In the genomic region with DNA sequence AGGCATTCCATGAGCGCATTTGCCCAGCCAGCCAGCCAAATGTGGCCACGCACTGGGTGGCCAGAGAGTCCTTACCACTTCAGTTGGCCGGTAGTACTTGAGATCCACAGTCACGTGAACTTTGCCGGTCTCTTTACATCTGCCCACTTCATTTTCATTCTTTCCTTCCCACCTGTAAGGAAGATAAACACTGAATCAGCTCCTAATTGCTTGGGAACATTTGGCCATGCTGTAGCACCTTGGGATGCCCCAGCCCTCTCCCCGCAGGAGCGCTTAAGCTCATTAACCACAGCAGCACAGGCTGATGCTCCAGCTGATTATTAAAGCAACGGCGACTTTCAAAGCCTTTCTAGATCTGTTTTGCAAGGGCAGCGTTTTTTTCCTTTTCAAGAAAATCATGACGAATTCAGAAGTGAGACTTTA, we compare ENCODE assay signal across 23 cellular contexts.
DNase-seq lines count a peak whose midpoint lies in the region; ATAC-seq and TF ChIP-seq lines count a peak whose summit lies in the region.
"Had no signal": no experiment of that assay in that cellular context is flagged by ENCODE, and none has a peak within 500 bp of the region (broad histone marks: within the 10 kb centered on the region; RNA-seq: fewer than 3 reads in every experiment).

No MANE protein-coding gene starts in this region.

- TF ChIP-seq CTCF in left lung (IDR thresholded peaks at IDR 0.05): no peak

- peaks cover 0 to 7% of the 10 kb centered on the region in 2 donors for H3K9me3 ChIP-seq in left lung

- peaks cover 7 to 19% of the 10 kb centered on the region in 2 donors for H3K36me3 Mint-ChIP-seq in activated naive CD4-positive, alpha-beta T cell treated with anti-CD3 and anti-CD28 coated beads, Interleukin-2, amount 50 U/mL, for 72 hours
- peaks cover 11% of the 10 kb centered on the region for H3K36me3 Mint-ChIP-seq in natural killer cell treated with Interleukin-12 subunit alpha and Interleukin-12 subunit beta and Interleukin-15 and Interleukin-18, amount 100 ng/mL, for 72 hours

- peaks cover 3 to 10% of the 10 kb centered on the region in 2 donors for H3K4me1 ChIP-seq in left lung

- H3K27me3 ChIP-seq in left lung: no peaks in the 10 kb centered on the region
- H3K27me3 ChIP-seq: dorsolateral prefrontal cortex, tibial artery had no signal

- H3K27ac ChIP-seq in left lung: no peak overlapping the region
- H3K27ac ChIP-seq: dorsolateral prefrontal cortex, epithelial cell of prostate, tibial artery had no signal

- ATAC-seq in left lung (peak; percentile 61), left cardiac atrium (no peak)
- ATAC-seq in activated naive CD4-positive, alpha-beta T cell treated with anti-CD3 and anti-CD28 coated beads, Interleukin-2, amount 50 U/mL, for 72 hours: no peak
- ATAC-seq in natural killer cell treated with Interleukin-12 subunit alpha and Interleukin-12 subunit beta and Interleukin-15 and Interleukin-18, amount 100 ng/mL, for 72 hours: no peak
- ATAC-seq: CD8-positive, alpha-beta T cell; sciatic nerve; stimulated activated memory B cell treated with anti-CD40 and anti-IgM and Interleukin-4, amounts not matched to agents 10 μg/mL and 1 μg/mL and 100 μg/mL, for 72 hours had no signal

- peaks cover 5 to 7% of the 10 kb centered on the region in 2 donors for H3K9me3 Mint-ChIP-seq in activated naive CD4-positive, alpha-beta T cell treated with anti-CD3 and anti-CD28 coated beads, Interleukin-2, amount 50 U/mL, for 72 hours
- no peaks in the 10 kb centered on the region for H3K9me3 Mint-ChIP-seq in natural killer cell treated with Interleukin-12 subunit alpha and Interleukin-12 subunit beta and Interleukin-15 and Interleukin-18, amount 100 ng/mL, for 72 hours

- no peak overlapping the region for H3K4me3 Mint-ChIP-seq in natural killer cell treated with Interleukin-12 subunit alpha and Interleukin-12 subunit beta and Interleukin-15 and Interleukin-18, amount 100 ng/mL, for 72 hours
- H3K4me3 Mint-ChIP-seq: CD8-positive, alpha-beta T cell; stimulated activated memory B cell treated with anti-CD40 and anti-IgM and Interleukin-4, amounts not matched to agents 10 μg/mL and 1 μg/mL and 100 μg/mL, for 72 hours had no signal

- H3K27ac Mint-ChIP-seq in activated naive CD4-positive, alpha-beta T cell treated with anti-CD3 and anti-CD28 coated beads, Interleukin-2, amount 50 U/mL, for 72 hours: no peak overlapping the region
- H3K27ac Mint-ChIP-seq in natural killer cell treated with Interleukin-12 subunit alpha and Interleukin-12 subunit beta and Interleukin-15 and Interleukin-18, amount 100 ng/mL, for 72 hours: no peak overlapping the region
- H3K27ac Mint-ChIP-seq: CD8-positive, alpha-beta T cell; stimulated activated memory B cell treated with anti-CD40 and anti-IgM and Interleukin-4, amounts not matched to agents 10 μg/mL and 1 μg/mL and 100 μg/mL, for 72 hours had no signal

- DNase-seq in DMS79 (lab: John Stamatoyannopoulos, UW) (peak; percentile 25), NCI-H146 treated with DMSO at 0.1 percent for 48 hours (lab: John Stamatoyannopoulos, UW; ENCODE audit: unreplicated experiment) (peak; percentile 65), NCI-H69 (lab: John Stamatoyannopoulos, UW) (peak; percentile 95), left lung (no peak), left cardiac atrium (no peak)
- DNase-seq in stimulated activated naive CD4-positive, alpha-beta T cell treated with Interleukin-2 at 50 U/mL for 16 hours (lab: John Stamatoyannopoulos, UW): no peak
- DNase-seq in activated naive CD4-positive, alpha-beta T cell treated with anti-CD3 and anti-CD28 coated beads, Interleukin-2, amount 50 U/mL, for 72 hours (ENCODE audit: low spot score in 2 of 2): no peak
- DNase-seq in natural killer cell treated with Interleukin-12 subunit alpha and Interleukin-12 subunit beta and Interleukin-15 and Interleukin-18, amount 100 ng/mL, for 72 hours (ENCODE audit: low spot score): no peak
- DNase-seq: activated CD8-positive, alpha-beta memory T cell treated with anti-CD3 and anti-CD28 coated beads, Interleukin-2, amount 50 U/mL, for 48 hours; activated gamma-delta T cell treated with Interleukin-2 at 50 U/mL for 16 hours; amygdala; caudate nucleus; CD8-positive, alpha-beta T cell; dorsolateral prefrontal cortex; foreskin fibroblast; GOT3; hippocampal formation; NCI-H2171 treated with DMSO at 0.1 percent for 48 hours; SIG-M5; tibial artery had no signal

- H3K4me3 ChIP-seq in left lung: no peak overlapping the region
- H3K4me3 ChIP-seq: dorsolateral prefrontal cortex, tibial artery had no signal

- H3K4me1 Mint-ChIP-seq in natural killer cell treated with Interleukin-12 subunit alpha and Interleukin-12 subunit beta and Interleukin-15 and Interleukin-18, amount 100 ng/mL, for 72 hours (ENCODE audit: low read depth in 2 of 2): no peaks in the 10 kb centered on the region

- no peaks in the 10 kb centered on the region for H3K27me3 Mint-ChIP-seq in natural killer cell treated with Interleukin-12 subunit alpha and Interleukin-12 subunit beta and Interleukin-15 and Interleukin-18, amount 100 ng/mL, for 72 hours
- H3K27me3 Mint-ChIP-seq: stimulated activated memory B cell treated with anti-CD40 and anti-IgM and Interleukin-4, amounts not matched to agents 10 μg/mL and 1 μg/mL and 100 μg/mL, for 72 hours had no signal

- no peaks in the 10 kb centered on the region for H3K36me3 ChIP-seq in left lung

- intact Hi-C loops in left lung (cut with DNase I) (no loop called here), left cardiac atrium (cut with DNase I) (no loop called here)

Comparison
In these comparisons a context has a peak if more than half of its experiments do, and no peak if none do; other contexts are left out.
1. DNase-seq: peak in DMS79 (single experiment), NCI-H146 treated with DMSO at 0.1 percent for 48 hours (single experiment) and NCI-H69 (single experiment); none in left lung (0 of 2), stimulated activated naive CD4-positive, alpha-beta T cell treated with Interleukin-2 at 50 U/mL for 16 hours (single experiment), activated naive CD4-positive, alpha-beta T cell treated with anti-CD3 and anti-CD28 coated beads, Interleukin-2, amount 50 U/mL, for 72 hours (0 of 2), left cardiac atrium (single experiment) and natural killer cell treated with Interleukin-12 subunit alpha and Interleukin-12 subunit beta and Interleukin-15 and Interleukin-18, amount 100 ng/mL, for 72 hours (single experiment).